15 cellular contexts compared by ENCODE assay signal in the genomic region with DNA sequence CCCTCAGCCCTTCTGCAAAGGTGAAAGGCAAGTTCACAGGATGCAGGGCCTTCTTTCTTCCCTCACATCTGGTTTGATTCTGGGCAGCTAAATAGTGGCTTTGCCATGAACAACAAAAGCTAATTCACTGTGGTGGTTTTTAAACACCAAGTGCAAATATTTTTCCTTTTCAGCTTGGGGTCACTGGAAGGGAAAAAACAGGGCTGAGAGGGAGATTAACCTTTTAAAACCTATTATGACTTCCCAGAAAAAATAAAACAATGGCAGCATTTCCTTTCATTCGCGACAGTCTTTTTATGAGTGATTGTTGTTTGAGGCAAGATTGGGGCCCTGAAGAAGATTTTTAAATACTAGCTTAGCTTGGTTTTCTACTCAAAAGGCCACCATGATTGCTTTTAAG.
A peak's percentile ranks its signal among the peaks of the same experiment; 100 is the strongest.
DNase-seq lines count a peak whose midpoint lies in the region; ATAC-seq and TF ChIP-seq lines count a peak whose summit lies in the region.
"Had no signal": no experiment of that assay in that cellular context is flagged by ENCODE, and none has a peak within 500 bp of the region (broad histone marks: within the 10 kb centered on the region; RNA-seq: fewer than 3 reads in every experiment).

No MANE protein-coding gene starts in this region.

- H3K36me3 ChIP-seq in CD4-positive, CD25-positive, alpha-beta regulatory T cell (ENCODE audit: control insufficient read depth, insufficient read depth, low read length) = no peaks in the 10 kb centered on the region
- H3K36me3 ChIP-seq in CD4-positive, alpha-beta memory T cell (ENCODE audit: insufficient read depth, low read length) = no peaks in the 10 kb centered on the region
- H3K36me3 ChIP-seq: BLaER1, pancreas, spleen had no signal

- no peaks in the 10 kb centered on the region for H3K27me3 ChIP-seq in CD4-positive, CD25-positive, alpha-beta regulatory T cell (ENCODE audit: control insufficient read depth, insufficient read depth, low read length)
- H3K27me3 ChIP-seq in CD4-positive, alpha-beta memory T cell (ENCODE audit: insufficient read depth, low read length) = no peaks in the 10 kb centered on the region
- H3K27me3 ChIP-seq: pancreas, spleen had no signal

- CTCF ChIA-PET in CD4-positive, alpha-beta memory T cell (lab: Charles Lee; ENCODE audit: partially characterized antibody) = no interaction called here
- CTCF ChIA-PET in activated CD4-positive, alpha-beta memory T cell treated with anti-CD3 and anti-CD28 coated beads for 36 hours (lab: Charles Lee) = no interaction called here

- peak overlapping the region; percentile 14 for H3K27ac ChIP-seq in CD4-positive, CD25-positive, alpha-beta regulatory T cell (ENCODE audit: insufficient read depth, low read length, poor library complexity, severe bottlenecking)
- H3K27ac ChIP-seq in CD4-positive, alpha-beta memory T cell (ENCODE audit: low read depth, low read length) = no peak overlapping the region
- H3K27ac ChIP-seq: BLaER1 had no signal

- H3K4me1 ChIP-seq in CD4-positive, CD25-positive, alpha-beta regulatory T cell (ENCODE audit: control insufficient read depth, insufficient read depth, low read length, poor library complexity, severe bottlenecking) = no peaks in the 10 kb centered on the region
- peaks cover 13% of the 10 kb centered on the region for H3K4me1 ChIP-seq in CD4-positive, alpha-beta memory T cell (ENCODE audit: insufficient read depth, low read length)
- H3K4me1 ChIP-seq: BLaER1, pancreas, spleen had no signal

- no peak for DNase-seq in CD4-positive, CD25-positive, alpha-beta regulatory T cell
- DNase-seq in CD4-positive, alpha-beta memory T cell = no peak
- no peak for DNase-seq in activated CD4-positive, alpha-beta memory T cell treated with anti-CD3 and anti-CD28 coated beads for 36 hours
- DNase-seq in fibroblast of villous mesenchyme (ENCODE audit: low read depth) (peak; percentile 8), immature natural killer cell (no peak), pons (ENCODE audit: low spot score) (no peak)
- DNase-seq: activated T-cell treated with anti-CD3 and anti-CD28 coated beads for 4 hours, H7, kidney glomerular epithelial cell, NCI-H226, pancreas, spleen had no signal

- TF ChIP-seq CTCF in fibroblast of villous mesenchyme (IDR thresholded peaks at IDR 0.05; ENCODE audit: insufficient read depth, low read depth, low read length) = no peak

- H3K36me3 Mint-ChIP-seq in CD4-positive, CD25-positive, alpha-beta regulatory T cell = no peaks in the 10 kb centered on the region
- H3K36me3 Mint-ChIP-seq in CD4-positive, alpha-beta memory T cell = no peaks in the 10 kb centered on the region
- no peaks in the 10 kb centered on the region for H3K36me3 Mint-ChIP-seq in activated CD4-positive, alpha-beta memory T cell treated with anti-CD3 and anti-CD28 coated beads for 36 hours
- no peaks in the 10 kb centered on the region for H3K36me3 Mint-ChIP-seq in immature natural killer cell

- H3K27me3 Mint-ChIP-seq in CD4-positive, CD25-positive, alpha-beta regulatory T cell = no peaks in the 10 kb centered on the region
- no peaks in the 10 kb centered on the region for H3K27me3 Mint-ChIP-seq in CD4-positive, alpha-beta memory T cell
- no peaks in the 10 kb centered on the region for H3K27me3 Mint-ChIP-seq in activated CD4-positive, alpha-beta memory T cell treated with anti-CD3 and anti-CD28 coated beads for 36 hours
- H3K27me3 Mint-ChIP-seq in immature natural killer cell (ENCODE audit: low read depth in 3 of 3) = peaks cover 2% of the 10 kb centered on the region in 3 donors
- H3K27me3 Mint-ChIP-seq: dendritic cell treated with granulocyte-macrophage colony-stimulating factor and Interleukin-4, amounts not matched to agents 40 ng/mL and 50 ng/mL, for 4 days had no signal

- peak overlapping the region in 1 of 4 donors; percentile 4 for H3K4me3 Mint-ChIP-seq in CD4-positive, CD25-positive, alpha-beta regulatory T cell
- peak overlapping the region in 7 of 8 donors; percentile 6 to 75 (median 68) for H3K4me3 Mint-ChIP-seq in CD4-positive, alpha-beta memory T cell
- H3K4me3 Mint-ChIP-seq in activated CD4-positive, alpha-beta memory T cell treated with anti-CD3 and anti-CD28 coated beads for 36 hours = peak overlapping the region; percentile 59
- no peak overlapping the region for H3K4me3 Mint-ChIP-seq in immature natural killer cell
- H3K4me3 Mint-ChIP-seq: dendritic cell treated with granulocyte-macrophage colony-stimulating factor and Interleukin-4, amounts not matched to agents 40 ng/mL and 50 ng/mL, for 4 days had no signal

- peaks cover 0 to 4% (median 0%) of the 10 kb centered on the region in 7 donors for H3K9me3 Mint-ChIP-seq in CD4-positive, CD25-positive, alpha-beta regulatory T cell
- no peaks in the 10 kb centered on the region for H3K9me3 Mint-ChIP-seq in CD4-positive, alpha-beta memory T cell
- no peaks in the 10 kb centered on the region for H3K9me3 Mint-ChIP-seq in activated CD4-positive, alpha-beta memory T cell treated with anti-CD3 and anti-CD28 coated beads for 36 hours
- H3K9me3 Mint-ChIP-seq in immature natural killer cell = peaks cover 0 to 2% (median 0%) of the 10 kb centered on the region in 6 donors
- H3K9me3 Mint-ChIP-seq: dendritic cell treated with granulocyte-macrophage colony-stimulating factor and Interleukin-4, amounts not matched to agents 40 ng/mL and 50 ng/mL, for 4 days had no signal

- POLR2A ChIA-PET in CD4-positive, alpha-beta memory T cell (lab: Charles Lee; ENCODE audit: partially characterized antibody) = no interaction called here
- POLR2A ChIA-PET in activated CD4-positive, alpha-beta memory T cell treated with anti-CD3 and anti-CD28 coated beads for 36 hours (lab: Charles Lee) = interaction anchor here (0.7 kb wide), 1 partner anchor 21 kb away, joined by 3 read pairs; no protein-coding TSS in a partner anchor

- no peaks in the 10 kb centered on the region for H3K9me3 ChIP-seq in CD4-positive, CD25-positive, alpha-beta regulatory T cell (ENCODE audit: control insufficient read depth in 2 of 2, low read length in 2 of 2)
- H3K9me3 ChIP-seq in CD4-positive, alpha-beta memory T cell (ENCODE audit: control insufficient read depth in 1 of 2, low read length in 2 of 2) = no peaks in the 10 kb centered on the region
- H3K9me3 ChIP-seq: BLaER1, pancreas, spleen had no signal

- ATAC-seq in CD4-positive, CD25-positive, alpha-beta regulatory T cell (ENCODE audit: low read depth in 2 of 2) = no peak
- no peak for ATAC-seq in GM21619 (IDR thresholded peaks at IDR 0.05; ENCODE audit: unreplicated experiment)

- H3K4me1 Mint-ChIP-seq in CD4-positive, CD25-positive, alpha-beta regulatory T cell = peaks cover 2 to 16% (median 11%) of the 10 kb centered on the region in 4 donors
- H3K4me1 Mint-ChIP-seq in CD4-positive, alpha-beta memory T cell = peaks cover 6 to 13% (median 8%) of the 10 kb centered on the region in 4 donors
- H3K4me1 Mint-ChIP-seq in activated CD4-positive, alpha-beta memory T cell treated with anti-CD3 and anti-CD28 coated beads for 36 hours (ENCODE audit: low read depth) = peaks cover 14% of the 10 kb centered on the region
- no peaks in the 10 kb centered on the region for H3K4me1 Mint-ChIP-seq in immature natural killer cell

- intact Hi-C loops in CD4-positive, alpha-beta memory T cell (cut with micrococcal nuclease) = loop anchor here (2.0 kb wide), 1 partner anchor 21 kb away; no protein-coding TSS in a partner anchor
- intact Hi-C loops in activated CD4-positive, alpha-beta memory T cell treated with anti-CD3 and anti-CD28 coated beads for 36 hours (cut with micrococcal nuclease) = loop anchor here (1.0 kb wide), 1 partner anchor 36 kb away; no protein-coding TSS in a partner anchor

- peak overlapping the region; percentile 44 for H3K4me3 ChIP-seq in CD4-positive, CD25-positive, alpha-beta regulatory T cell (ENCODE audit: low read depth, low read length)
- peak overlapping the region in 1 of 2 donors; percentile 9 for H3K4me3 ChIP-seq in CD4-positive, alpha-beta memory T cell (ENCODE audit: low read length in 2 of 2)
- no peak overlapping the region for H3K4me3 ChIP-seq in fibroblast of villous mesenchyme (ENCODE audit: low read depth, low read length)
- H3K4me3 ChIP-seq: BLaER1, pancreas, spleen had no signal

- H3K27ac Mint-ChIP-seq in CD4-positive, CD25-positive, alpha-beta regulatory T cell = peak overlapping the region in 2 of 3 donors; percentile 36 to 63
- H3K27ac Mint-ChIP-seq in CD4-positive, alpha-beta memory T cell = peak overlapping the region in 5 of 7 donors; percentile 14 to 91 (median 71)
- H3K27ac Mint-ChIP-seq in activated CD4-positive, alpha-beta memory T cell treated with anti-CD3 and anti-CD28 coated beads for 36 hours = peak overlapping the region; percentile 84
- H3K27ac Mint-ChIP-seq in immature natural killer cell = no peak overlapping the region
- H3K27ac Mint-ChIP-seq: dendritic cell treated with granulocyte-macrophage colony-stimulating factor and Interleukin-4, amounts not matched to agents 40 ng/mL and 50 ng/mL, for 4 days had no signal

Comparison
In these comparisons a context has a peak if more than half of its experiments do, and no peak if none do; other contexts are left out.
1. H3K27ac Mint-ChIP-seq: peak in CD4-positive, CD25-positive, alpha-beta regulatory T cell (2 of 3), CD4-positive, alpha-beta memory T cell (5 of 7) and activated CD4-positive, alpha-beta memory T cell treated with anti-CD3 and anti-CD28 coated beads for 36 hours (single experiment); none in immature natural killer cell (0 of 6).
2. H3K4me3 Mint-ChIP-seq: peak in CD4-positive, alpha-beta memory T cell (7 of 8) and activated CD4-positive, alpha-beta memory T cell treated with anti-CD3 and anti-CD28 coated beads for 36 hours (single experiment); none in immature natural killer cell (0 of 5).